In genomic region chr16:26511463-26511862, GRCh38 we compare ENCODE assay signal across 24 cellular contexts.
DNase-seq lines count a peak whose midpoint lies in the region; ATAC-seq, FAIRE-seq and TF ChIP-seq lines count a peak whose summit lies in the region.
"Had no signal": no experiment of that assay in that cellular context is flagged by ENCODE, and none has a peak within 500 bp of the region (broad histone marks: within the 10 kb centered on the region; RNA-seq: fewer than 3 reads in every experiment).

No MANE protein-coding gene starts in this region.

- no peak overlapping the region for H3K23ac ChIP-seq in H1 (ENCODE audit: insufficient read length)

- no peak overlapping the region for H3K4me2 ChIP-seq in H1 (ENCODE audit: insufficient read depth in 1 of 2, low read depth in 2 of 2, low read length in 2 of 2)
- H3K4me2 ChIP-seq: BLaER1 had no signal

- no peaks in the 10 kb centered on the region for H3K79me2 ChIP-seq in H1 (ENCODE audit: control insufficient read depth in 1 of 2, insufficient read depth in 2 of 2, low read length in 2 of 2)

- H3K4me1 ChIP-seq in HEK293 (ENCODE audit: control insufficient read depth, insufficient read depth, low read length) (no peaks in the 10 kb centered on the region), H1 (replicated peaks in 1 of 4; ENCODE audit: control insufficient read depth in 3 of 4, insufficient read depth in 4 of 4, low read length in 3 of 4) (no peaks in the 10 kb centered on the region)
- H3K4me1 ChIP-seq: BE2C, BLaER1, Caco-2 had no signal

- ATAC-seq in HG03342 (IDR thresholded peaks at IDR 0.05; ENCODE audit: unreplicated experiment) (no peak), GM21390 (IDR thresholded peaks at IDR 0.05; ENCODE audit: unreplicated experiment) (no peak), HG02884 (IDR thresholded peaks at IDR 0.05; ENCODE audit: unreplicated experiment) (no peak)
- ATAC-seq: GM12878 had no signal

- no peak for TF ChIP-seq POLR2A in H1 (IDR thresholded peaks at IDR 0.05; ENCODE audit: control extremely low read depth in 1 of 2, low read depth in 2 of 2, low read length in 2 of 2)

- POLR2A ChIA-PET in HEK293 (lab: Yijun Ruan, JAX) (no interaction called here), H1 (lab: Charles Lee; ENCODE audit: partially characterized antibody) (no interaction called here)

- DNase-seq in H1 (ENCODE audit: low read depth in 1 of 2, low spot score in 2 of 2) (no peak), islet precursor cell (peak; percentile 51), epidermal melanocyte (ENCODE audit: insufficient read length, low spot score) (no peak)
- DNase-seq: 8988T; ACHN; BE2C; C1 segment of cervical spinal cord; Caco-2; Calu3; CD4-positive, alpha-beta memory T cell; CD4-positive, CD25-positive, alpha-beta regulatory T cell; CD8-positive, alpha-beta memory T cell; DMS79 treated with DMSO at 0.1 percent for 48 hours; GDM1 had no signal

- H3K4me3 ChIP-seq in HEK293 (ENCODE audit: low read depth, low read length): no peak overlapping the region
- no peak overlapping the region for H3K4me3 ChIP-seq in H1 (ENCODE audit: extremely low read depth in 1 of 4, insufficient read depth in 2 of 4, low read depth in 3 of 4, low read length in 4 of 4)
- H3K4me3 ChIP-seq: BLaER1, GM12878 had no signal

- no peak overlapping the region for H2BK15ac ChIP-seq in H1 (ENCODE audit: low read length)

- H3K14ac ChIP-seq in H1 (ENCODE audit: insufficient read length): no peak overlapping the region

- H4K91ac ChIP-seq in H1 (replicated peaks; ENCODE audit: insufficient read length, low read length): no peak overlapping the region

- H4K20me1 ChIP-seq in H1 (replicated peaks in 1 of 2; ENCODE audit: control insufficient read depth in 1 of 2, insufficient read depth in 2 of 2, low read length in 2 of 2): no peaks in the 10 kb centered on the region
- H4K20me1 ChIP-seq: BLaER1 had no signal

- H3K79me1 ChIP-seq in H1 (ENCODE audit: low read depth, low read length): no peaks in the 10 kb centered on the region

- no peak overlapping the region for H2BK120ac ChIP-seq in H1 (replicated peaks; ENCODE audit: low read depth, low read length)

- FAIRE-seq in H1 (lab: Jason Lieb, UNC): no peak
- FAIRE-seq: A204.1, D721Med, GM12878, GM12892, GM18507 had no signal

- no peak overlapping the region for H4K5ac ChIP-seq in H1 (ENCODE audit: insufficient read length, low read depth, low read length)

- no peak overlapping the region for H2BK20ac ChIP-seq in H1 (ENCODE audit: low read length)

- no peaks in the 10 kb centered on the region for H3K36me3 ChIP-seq in HEK293 (ENCODE audit: control insufficient read depth in 2 of 2, insufficient read depth in 1 of 2, low read length in 2 of 2)
- no peaks in the 10 kb centered on the region for H3K36me3 ChIP-seq in H1 (ENCODE audit: control insufficient read depth in 2 of 4, insufficient read depth in 4 of 4, low read length in 3 of 4)
- H3K36me3 ChIP-seq: BE2C, BLaER1 had no signal

- H3K27ac ChIP-seq in HEK293 (ENCODE audit: extremely low read depth, low read depth, low read length) (no peak overlapping the region), H1 (ENCODE audit: low read depth, low read length) (no peak overlapping the region)
- H3K27ac ChIP-seq: BLaER1 had no signal

- H2AK5ac ChIP-seq in H1 (ENCODE audit: low read depth, low read length): no peak overlapping the region

- no peak overlapping the region for H2BK5ac ChIP-seq in H1 (ENCODE audit: low read depth, low read length)

- 92% methylated on average over 6 of the region's 6 CpGs; no CpG with 5 or more reads in 1 of the 2 experiments for WGBS in H1 (ENCODE audit: extremely low coverage in 1 of 2, insufficient coverage in 1 of 2, insufficient read length in 1 of 2, insufficient replicate concordance in 2 of 2, low coverage in 1 of 2, low lambda C conversion rate in 2 of 2, missing lambda C conversion rate in 1 of 2), 2 experiments

- H3K23me2 ChIP-seq in H1 (ENCODE audit: low read depth, low read length): no peaks in the 10 kb centered on the region

- CTCF ChIA-PET in HEK293 (lab: Yijun Ruan, JAX) (no interaction called here), H1 (lab: Charles Lee; ENCODE audit: partially characterized antibody) (interaction anchor here (0.5 to 1.1 kb wide), 2 partner anchors 108 to 399 kb away, joined by 3 read pairs; no protein-coding TSS in a partner anchor)

- no peak for TF ChIP-seq EP300 in H1 (IDR thresholded peaks at IDR 0.05; ENCODE audit: borderline replicate concordance in 1 of 2, low read depth in 2 of 2, low read length in 2 of 2)

- H3K4ac ChIP-seq in H1 (replicated peaks; ENCODE audit: insufficient read length, low read depth, low read length): no peak overlapping the region

- H3K27me3 ChIP-seq in H1 (replicated peaks in 1 of 4; ENCODE audit: control insufficient read depth in 3 of 4, extremely low read depth in 1 of 4, insufficient read depth in 3 of 4, low read length in 3 of 4): no peaks in the 10 kb centered on the region
- H3K27me3 ChIP-seq: BE2C, BLaER1 had no signal

- no peak overlapping the region for H2BK12ac ChIP-seq in H1 (ENCODE audit: low read depth, low read length)

- no peak overlapping the region for H3K56ac ChIP-seq in H1 (replicated peaks; ENCODE audit: insufficient read length, low read depth, low read length)

- no peak overlapping the region for H4K8ac ChIP-seq in H1 (ENCODE audit: extremely low read depth, insufficient read depth, low read length)

- TF ChIP-seq RAD21 in H1 (IDR thresholded peaks at IDR 0.05 in 1 of 2, conservative IDR thresholded peaks at IDR 0.05 in 1 of 2; ENCODE audit: low read depth in 2 of 2, low read length in 2 of 2): no peak

- H3K18ac ChIP-seq in H1 (ENCODE audit: extremely low read depth, low read length): no peak overlapping the region

- H2AFZ ChIP-seq in H1 (ENCODE audit: low read length): no peak overlapping the region

- H3K9ac ChIP-seq in H1 (replicated peaks in 1 of 4; ENCODE audit: extremely low read depth in 1 of 4, low read depth in 3 of 4, low read length in 3 of 4): no peak overlapping the region
- H3K9ac ChIP-seq: BLaER1 had no signal

- TF ChIP-seq CTCF in HEK293 (tag by site-specific recombination; IDR thresholded peaks at IDR 0.05) (no peak), H1 (IDR thresholded peaks at IDR 0.05; ENCODE audit: control extremely low read depth in 1 of 3, insufficient read depth in 1 of 3, low read depth in 1 of 3, low read length in 3 of 3) (no peak)

- H3K9me3 ChIP-seq in HEK293 (ENCODE audit: control insufficient read depth, insufficient read depth, low read depth, low read length) (no peaks in the 10 kb centered on the region), H1 (ENCODE audit: insufficient read depth in 2 of 2, low read depth in 1 of 2, low read length in 1 of 2) (no peaks in the 10 kb centered on the region)
- H3K9me3 ChIP-seq: BE2C, BLaER1, Caco-2 had no signal

TF ChIP-seq in HEK293, 187 proteins besides CTCF, POLR2A, EP300 and RAD21:
- TF ChIP-seq ZNF423 (tag by site-specific recombination; IDR thresholded peaks at IDR 0.05) (no peak), ZNF623 (tag by site-specific recombination; IDR thresholded peaks at IDR 0.05) (peak; percentile 48)

TF ChIP-seq in H1, 55 proteins besides CTCF, POLR2A, EP300 and RAD21:
- TF ChIP-seq KDM1A (IDR thresholded peaks at IDR 0.05; ENCODE audit: borderline replicate concordance, low read length): peak; percentile 30; the same call in 1 of the 2 replicates
- TF ChIP-seq POLR2AphosphoS5 (IDR thresholded peaks at IDR 0.05; ENCODE audit: low read depth, low read length): no peak
